In genomic region chr11:102191832-102192231, GRCh38 we compare ENCODE assay signal across 15 cellular contexts.
"Had no signal": no experiment of that assay in that cellular context is flagged by ENCODE, and none has a peak within 500 bp of the region (broad histone marks: within the 10 kb centered on the region; RNA-seq: fewer than 3 reads in every experiment).

No MANE protein-coding gene starts in this region.

- H3K4me3 Mint-ChIP-seq: activated T-helper 1 cell treated with anti-CD3 and anti-CD28 coated beads, Interleukin-12 subunit alpha, Interleukin-12 subunit beta, Interleukin-2, Interleukin-4 antibody, amounts not matched to agents 30 ng/mL and 10 ng/mL and 1 ng/mL, durations not matched to agents 14 hours and 24 hours and 36 hours; immature natural killer cell; natural killer cell had no signal

- H3K27ac ChIP-seq: prostate gland, tibial artery had no signal

- H3K27me3 ChIP-seq: tibial artery had no signal

- DNase-seq: activated CD4-positive, alpha-beta T cell treated with anti-CD3 and anti-CD28 coated beads for 4 hours; activated naive CD4-positive, alpha-beta T cell treated with Interleukin-2 at 50 U/mL for 16 hours; cerebellar nuclear complex; dermis blood vessel endothelial cell; foreskin fibroblast; glutamatergic neuron; immature natural killer cell; natural killer cell; occipital lobe; stimulated activated CD4-positive, alpha-beta T cell treated with anti-CD3 and anti-CD28 coated beads, Interleukin-4, amount 100 ng/mL, for 24 hours; T-helper 9 cell; tibial artery had no signal

- H3K4me1 Mint-ChIP-seq: immature natural killer cell, natural killer cell had no signal

- H3K9me3 Mint-ChIP-seq: activated T-helper 1 cell treated with anti-CD3 and anti-CD28 coated beads, Interleukin-12 subunit alpha, Interleukin-12 subunit beta, Interleukin-2, Interleukin-4 antibody, amounts not matched to agents 30 ng/mL and 10 ng/mL and 1 ng/mL, durations not matched to agents 14 hours and 24 hours and 36 hours; natural killer cell had no signal

- H3K4me3 ChIP-seq: lung, prostate gland, tibial artery had no signal

- H3K36me3 ChIP-seq: prostate gland, tibial artery had no signal

- ATAC-seq: natural killer cell had no signal

- H3K9me3 ChIP-seq: prostate gland, tibial artery had no signal

- H3K36me3 Mint-ChIP-seq: immature natural killer cell, natural killer cell had no signal

- H3K27ac Mint-ChIP-seq: activated T-helper 1 cell treated with anti-CD3 and anti-CD28 coated beads, Interleukin-12 subunit alpha, Interleukin-12 subunit beta, Interleukin-2, Interleukin-4 antibody, amounts not matched to agents 30 ng/mL and 10 ng/mL and 1 ng/mL, durations not matched to agents 14 hours and 24 hours and 36 hours; immature natural killer cell; natural killer cell had no signal
